ENCODE assay signal across 13 cellular contexts in genomic region chr1:37308571-37308960, GRCh38.
"Had no signal": no experiment of that assay in that cellular context is flagged by ENCODE, and none has a peak within 500 bp of the region (broad histone marks: within the 10 kb centered on the region; RNA-seq: fewer than 3 reads in every experiment).

No MANE protein-coding gene starts in this region.

- H3K4me3 Mint-ChIP-seq: activated naive CD8-positive, alpha-beta T cell treated with anti-CD3 and anti-CD28 coated beads, Interleukin-2, amount 50 U/mL, for 24 hours; activated T-helper 17 cell treated with anti-CD3 and anti-CD28 coated beads, Interleukin-2, amount 50 U/mL, for 72 hours; neural crest cell; stimulated activated naive B cell treated with anti-CD40 and anti-IgM and Interleukin-4, amounts not matched to agents 10 μg/mL and 1 μg/mL and 100 μg/mL, for 72 hours had no signal

- H3K27me3 ChIP-seq: ovary had no signal

- H3K27ac ChIP-seq: breast epithelium, gastroesophageal sphincter, ovary, transverse colon had no signal

- H3K36me3 Mint-ChIP-seq: stimulated activated naive B cell treated with anti-CD40 and anti-IgM and Interleukin-4, amounts not matched to agents 10 μg/mL and 1 μg/mL and 100 μg/mL, for 72 hours had no signal

- H3K9me3 Mint-ChIP-seq: activated naive CD8-positive, alpha-beta T cell treated with anti-CD3 and anti-CD28 coated beads, Interleukin-2, amount 50 U/mL, for 24 hours; activated T-helper 17 cell treated with anti-CD3 and anti-CD28 coated beads, Interleukin-2, amount 50 U/mL, for 72 hours; neural crest cell; stimulated activated naive B cell treated with anti-CD40 and anti-IgM and Interleukin-4, amounts not matched to agents 10 μg/mL and 1 μg/mL and 100 μg/mL, for 72 hours had no signal

- H3K36me3 ChIP-seq: breast epithelium, gastroesophageal sphincter, ovary, transverse colon had no signal

- ATAC-seq: activated naive CD8-positive, alpha-beta T cell treated with anti-CD3 and anti-CD28 coated beads, Interleukin-2, amount 50 U/mL, for 24 hours; activated T-helper 17 cell treated with anti-CD3 and anti-CD28 coated beads, Interleukin-2, amount 50 U/mL, for 72 hours; gastroesophageal sphincter; stimulated activated naive B cell treated with anti-CD40 and anti-IgM and Interleukin-4, amounts not matched to agents 10 μg/mL and 1 μg/mL and 100 μg/mL, for 72 hours had no signal

- H3K4me3 ChIP-seq: breast epithelium, gastroesophageal sphincter, ovary, transverse colon had no signal

- H3K4me1 Mint-ChIP-seq: activated naive CD8-positive, alpha-beta T cell treated with anti-CD3 and anti-CD28 coated beads, Interleukin-2, amount 50 U/mL, for 24 hours; activated T-helper 17 cell treated with anti-CD3 and anti-CD28 coated beads, Interleukin-2, amount 50 U/mL, for 72 hours; stimulated activated naive B cell treated with anti-CD40 and anti-IgM and Interleukin-4, amounts not matched to agents 10 μg/mL and 1 μg/mL and 100 μg/mL, for 72 hours had no signal

- H3K9me3 ChIP-seq: breast epithelium, gastroesophageal sphincter, ovary, transverse colon had no signal

- DNase-seq: activated CD4-positive, alpha-beta T cell treated with anti-CD3 and anti-CD28 coated beads, Interleukin-2, amount 50 U/mL, for 1 hour; activated naive CD4-positive, alpha-beta T cell treated with Interleukin-2 at 50 U/mL for 16 hours; activated naive CD8-positive, alpha-beta T cell treated with anti-CD3 and anti-CD28 coated beads, Interleukin-2, amount 50 U/mL, for 24 hours; kidney glomerular epithelial cell; ovary; retina; stimulated activated CD4-positive, alpha-beta T cell treated with anti-CD3 and anti-CD28 coated beads, Interleukin-2, amount 100 ng/mL, for 48 hours; stimulated activated naive B cell treated with anti-CD40 and anti-IgM and Interleukin-4, amounts not matched to agents 10 μg/mL and 1 μg/mL and 100 μg/mL, for 72 hours; transverse colon had no signal

- H3K4me1 ChIP-seq: gastroesophageal sphincter, transverse colon had no signal

- H3K27ac Mint-ChIP-seq: activated naive CD8-positive, alpha-beta T cell treated with anti-CD3 and anti-CD28 coated beads, Interleukin-2, amount 50 U/mL, for 24 hours; activated T-helper 17 cell treated with anti-CD3 and anti-CD28 coated beads, Interleukin-2, amount 50 U/mL, for 72 hours; stimulated activated naive B cell treated with anti-CD40 and anti-IgM and Interleukin-4, amounts not matched to agents 10 μg/mL and 1 μg/mL and 100 μg/mL, for 72 hours had no signal
